In genomic region chrX:109710181-109710580, GRCh38 we compare ENCODE assay signal across 1 cellular context.
TF ChIP-seq lines count a peak whose summit lies in the region.

No MANE protein-coding gene starts in this region.

TF ChIP-seq in HepG2, 621 proteins besides CTCF, POLR2A, EP300 and RAD21 (continued from another document):
- no peak for TF ChIP-seq ZBTB49 (CRISPR knock-in tag; IDR thresholded peaks at IDR 0.05; ENCODE audit: borderline replicate concordance)
- no peak for TF ChIP-seq MIER2 (CRISPR knock-in tag; IDR thresholded peaks at IDR 0.05)
- TF ChIP-seq KDM3A (CRISPR knock-in tag; IDR thresholded peaks at IDR 0.05; ENCODE audit: low read depth), result no peak
- no peak for TF ChIP-seq ZNF839 (CRISPR knock-in tag; IDR thresholded peaks at IDR 0.05; ENCODE audit: borderline replicate concordance)
- no peak for TF ChIP-seq ZHX2 (IDR thresholded peaks at IDR 0.05; ENCODE audit: low read depth)
- TF ChIP-seq ZHX2 (CRISPR knock-in tag; IDR thresholded peaks at IDR 0.05; ENCODE audit: borderline replicate concordance), result no peak
- TF ChIP-seq AHR (CRISPR knock-in tag; IDR thresholded peaks at IDR 0.05), result no peak
- TF ChIP-seq DRAP1 (CRISPR knock-in tag; IDR thresholded peaks at IDR 0.05), result no peak
- TF ChIP-seq TEAD2 (CRISPR knock-in tag; IDR thresholded peaks at IDR 0.05), result no peak
- TF ChIP-seq TCF12 (IDR thresholded peaks at IDR 0.05), result no peak
- TF ChIP-seq TCF12 (CRISPR knock-in tag; IDR thresholded peaks at IDR 0.05), result no peak
- TF ChIP-seq ONECUT2 (CRISPR knock-in tag; IDR thresholded peaks at IDR 0.05), result no peak
- TF ChIP-seq ZBTB8A (CRISPR knock-in tag; IDR thresholded peaks at IDR 0.05; ENCODE audit: borderline replicate concordance, low read depth), result no peak
- no peak for TF ChIP-seq TAF1 (CRISPR knock-in tag; IDR thresholded peaks at IDR 0.05)
- no peak for TF ChIP-seq ZNF639 (CRISPR knock-in tag; conservative IDR thresholded peaks at IDR 0.05)
- TF ChIP-seq ZNF33B (CRISPR knock-in tag; IDR thresholded peaks at IDR 0.05), result no peak
